ENCODE assay signal across 19 cellular contexts in the genomic region with DNA sequence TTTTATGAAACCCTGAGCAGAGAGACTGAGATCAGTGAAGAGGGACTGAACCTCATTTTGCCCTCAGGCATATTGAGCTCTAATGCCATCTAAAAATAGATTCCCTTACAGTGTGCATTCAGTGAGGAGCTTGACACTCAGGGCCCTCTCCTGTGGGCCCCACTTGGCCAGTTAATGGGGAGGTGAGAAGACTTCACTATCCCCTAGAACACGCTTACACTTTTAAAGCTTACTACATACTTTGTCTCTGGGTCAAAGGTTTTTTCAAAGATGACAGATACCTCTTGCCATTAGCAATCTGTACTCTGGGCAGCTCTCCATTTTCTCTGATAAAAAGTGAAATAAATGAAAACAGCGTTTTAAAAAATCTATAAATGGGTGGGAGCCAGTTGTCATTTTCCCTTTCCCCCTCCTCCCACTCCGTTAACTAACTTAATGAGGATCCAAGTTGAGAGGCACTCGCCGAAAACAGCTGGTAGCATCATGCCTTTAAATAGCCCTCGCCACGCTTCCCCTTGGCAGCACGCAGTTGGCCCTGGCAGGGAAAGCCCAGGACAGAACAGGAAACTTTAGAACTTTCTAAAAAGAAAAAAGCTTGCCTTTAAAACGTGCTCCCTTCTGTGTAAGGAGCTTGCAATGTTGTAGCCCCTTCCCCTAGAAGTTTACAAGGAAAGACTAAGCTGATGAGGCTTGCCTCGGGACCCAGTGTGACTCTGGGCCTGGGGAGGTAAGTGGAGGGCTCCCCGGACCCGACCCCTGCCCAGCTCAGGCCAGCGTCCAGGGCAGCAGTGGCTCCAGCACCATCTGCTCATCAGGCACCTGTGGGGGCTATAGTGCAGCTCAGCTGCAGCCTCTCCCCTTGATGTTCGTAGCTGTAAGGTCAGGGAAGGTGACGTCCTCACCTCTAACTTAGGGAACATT. TPM values are rescaled to one million over a fixed set of nuclear protein-coding genes. Genes with fewer than 3 reads are reported as not detected.
DNase-seq lines count a peak whose midpoint lies in the region; ATAC-seq, FAIRE-seq and TF ChIP-seq lines count a peak whose summit lies in the region.
"Had no signal": no experiment of that assay in that cellular context is flagged by ENCODE, and none has a peak within 500 bp of the region (broad histone marks: within the 10 kb centered on the region; RNA-seq: fewer than 3 reads in every experiment).

No MANE protein-coding gene starts in this region.

- 50% methylated on average over 2 of the region's 15 CpGs; no CpG with 5 or more reads in 1 of the 2 experiments for WGBS in IMR-90 (ENCODE audit: extremely low coverage in 2 of 2, insufficient read length in 1 of 2), 2 experiments
- 37 to 38% methylated on average over 10 to 15 of the region's 15 CpGs for WGBS in body of pancreas, 2 donors
- 81% methylated on average over 13 of the region's 15 CpGs for whole genome bisulfite sequencing in HepG2 (ENCODE audit: low lambda C conversion rate)

- dilution Hi-C loops in IMR-90 (cut with HindIII; ENCODE audit: low sequenced_read_pairs, unreplicated experiment) = no loop called here

- no peak overlapping the region for H2BK15ac ChIP-seq in IMR-90 (ENCODE audit: low read depth, low read length)

- intact Hi-C loops in IMR-90 (cut with micrococcal nuclease) (no loop called here), body of pancreas (cut with DNase I) (no loop called here), HepG2 (cut with micrococcal nuclease; ENCODE audit: unreplicated experiment) (no loop called here)

- H3K36me3 Mint-ChIP-seq in effector memory CD8-positive, alpha-beta T cell (ENCODE audit: insufficient read depth) = peaks cover 2% of the 10 kb centered on the region
- H3K36me3 Mint-ChIP-seq in activated T-cell treated with anti-CD3 and anti-CD28 coated beads, Interleukin-2, amount 50 U/mL, for 4 hours (ENCODE audit: insufficient read depth) = no peaks in the 10 kb centered on the region

- H3K9ac ChIP-seq in IMR-90 (ENCODE audit: low read depth, low read length) (no peak overlapping the region), HepG2 (ENCODE audit: insufficient read depth, low read depth, low read length) (no peak overlapping the region), skeletal muscle tissue (ENCODE audit: low read depth in 1 of 3, low read length in 3 of 3) (peak overlapping the region; percentile 82 to 88 (median 84))

- H2BK120ac ChIP-seq in IMR-90 (ENCODE audit: low read depth, low read length) = no peak overlapping the region

- H4K91ac ChIP-seq in IMR-90 (ENCODE audit: insufficient read depth, low read depth, low read length) = no peak overlapping the region; the same call in 1 of the 2 replicates

- CTCF ChIA-PET in IMR-90 (lab: Yijun Ruan, JAX) = no interaction called here
- CTCF ChIA-PET in HepG2 (lab: Yijun Ruan, JAX; ENCODE audit: low intra/inter-chr PET ratio, low total read pairs) = no interaction called here

- H3K27me3 Mint-ChIP-seq in effector memory CD8-positive, alpha-beta T cell = no peaks in the 10 kb centered on the region
- H3K27me3 Mint-ChIP-seq in activated T-cell treated with anti-CD3 and anti-CD28 coated beads, Interleukin-2, amount 50 U/mL, for 4 hours (ENCODE audit: low read depth) = no peaks in the 10 kb centered on the region
- H3K27me3 Mint-ChIP-seq: activated naive CD8-positive, alpha-beta T cell treated with anti-CD3 and anti-CD28 coated beads, Interleukin-2, amount 10 ng/mL, durations not matched to agents 7 days and 5 days had no signal

- in situ Hi-C loops in IMR-90 (cut with MboI; ENCODE audit: low sequenced_read_pairs) = no loop called here
- in situ Hi-C loops in HepG2 (cut with HindIII; ENCODE audit: extremely low pct_ligation_motif_present, low pct_unique_long_range_greater_than_20kb) = no loop called here

- H3K9me3 ChIP-seq in IMR-90 (ENCODE audit: control insufficient read depth, insufficient read depth, low read length) (no peaks in the 10 kb centered on the region), body of pancreas (no peaks in the 10 kb centered on the region), HepG2 (ENCODE audit: low read length) (no peaks in the 10 kb centered on the region), skeletal muscle tissue (ENCODE audit: control insufficient read depth in 3 of 3, low read length in 3 of 3) (no peaks in the 10 kb centered on the region)
- H3K9me3 ChIP-seq: lower lobe of right lung, neutrophil had no signal

- H2BK5ac ChIP-seq in IMR-90 (ENCODE audit: low read depth, low read length, poor library complexity, severe bottlenecking) = no peak overlapping the region

- POLR2A ChIA-PET in IMR-90 (lab: Charles Lee; ENCODE audit: unreplicated experiment) (no interaction called here), HepG2 (lab: Yijun Ruan, JAX) (no interaction called here)

- peaks cover 11% of the 10 kb centered on the region for H3K4me1 ChIP-seq in IMR-90 (ENCODE audit: control insufficient read depth, insufficient read depth, low read length)
- H3K4me1 ChIP-seq in body of pancreas = peaks cover 16% of the 10 kb centered on the region
- no peaks in the 10 kb centered on the region for H3K4me1 ChIP-seq in HepG2 (ENCODE audit: insufficient read depth, low read length)
- H3K4me1 ChIP-seq in skeletal muscle tissue (ENCODE audit: control insufficient read depth in 3 of 3, insufficient read depth in 3 of 3, low read length in 3 of 3) = peaks cover 54 to 63% (median 61%) of the 10 kb centered on the region in 3 donors

- no peak for TF ChIP-seq POLR2A in IMR-90 (IDR thresholded peaks at IDR 0.05; ENCODE audit: low read depth, low read length)
- TF ChIP-seq POLR2A in body of pancreas (IDR thresholded peaks at IDR 0.05) = no peak
- no peak for TF ChIP-seq POLR2A in HepG2 (IDR thresholded peaks at IDR 0.05; ENCODE audit: insufficient read depth in 1 of 2, low read depth in 2 of 2, low read length in 2 of 2)

- no peak for TF ChIP-seq CTCF in IMR-90 (conservative IDR thresholded peaks at IDR 0.05; ENCODE audit: low read depth, low read length)
- TF ChIP-seq CTCF in body of pancreas (IDR thresholded peaks at IDR 0.05) = no peak
- TF ChIP-seq CTCF in HepG2 (CRISPR knock-in tag; IDR thresholded peaks at IDR 0.05) = no peak

- H3K9me1 ChIP-seq in IMR-90 (ENCODE audit: insufficient read depth, low read length) = peaks cover 5% of the 10 kb centered on the region

- H2AK9ac ChIP-seq in IMR-90 (replicated peaks; ENCODE audit: low read depth, low read length, poor library complexity) = no peak overlapping the region

- TF ChIP-seq EP300 in HepG2 (IDR thresholded peaks at IDR 0.05; ENCODE audit: low read depth in 2 of 2, low read length in 2 of 2) (no peak), HepG2 (CRISPR knock-in tag; IDR thresholded peaks at IDR 0.05; ENCODE audit: borderline replicate concordance) (no peak)

- no peaks in the 10 kb centered on the region for H3K79me1 ChIP-seq in IMR-90 (ENCODE audit: low read depth in 1 of 2, low read length in 2 of 2)

- FAIRE-seq in HepG2 (lab: Jason Lieb, UNC) = no peak
- FAIRE-seq: colon had no signal

- H4K20me1 ChIP-seq in IMR-90 (ENCODE audit: insufficient read depth, low read length) = no peaks in the 10 kb centered on the region
- H4K20me1 ChIP-seq in HepG2 (ENCODE audit: insufficient read depth, low read length) = no peaks in the 10 kb centered on the region

- H2AFZ ChIP-seq in IMR-90 (replicated peaks; ENCODE audit: low read length, poor library complexity) (no peak overlapping the region), HepG2 (ENCODE audit: low read length) (no peak overlapping the region)

- TF ChIP-seq RAD21 in IMR-90 (IDR thresholded peaks at IDR 0.05; ENCODE audit: low read length) (no peak), HepG2 (CRISPR knock-in tag; IDR thresholded peaks at IDR 0.05) (no peak)

- H3K9me3 Mint-ChIP-seq in effector memory CD8-positive, alpha-beta T cell = no peaks in the 10 kb centered on the region
- H3K9me3 Mint-ChIP-seq in activated T-cell treated with anti-CD3 and anti-CD28 coated beads, Interleukin-2, amount 50 U/mL, for 4 hours = no peaks in the 10 kb centered on the region

- H3K14ac ChIP-seq in IMR-90 (replicated peaks; ENCODE audit: low read depth, low read length) = no peak overlapping the region

- H3K4me2 ChIP-seq in IMR-90 (ENCODE audit: low read depth, low read length) (no peak overlapping the region), HepG2 (ENCODE audit: low read depth, low read length) (no peak overlapping the region)

- H3K27ac ChIP-seq in IMR-90 (ENCODE audit: insufficient read depth, low read length) = no peak overlapping the region
- H3K27ac ChIP-seq in body of pancreas = no peak overlapping the region
- no peak overlapping the region for H3K27ac ChIP-seq in HepG2 (ENCODE audit: extremely low read length, insufficient read depth, low read length)
- H3K27ac ChIP-seq in skeletal muscle tissue (ENCODE audit: low read depth, low read length) = peak overlapping the region; percentile 98
- H3K27ac ChIP-seq: HL-60, lower lobe of right lung, neutrophil had no signal

- H3K27me3 ChIP-seq in IMR-90 (ENCODE audit: control insufficient read depth, insufficient read depth, low read length) = no peaks in the 10 kb centered on the region
- no peaks in the 10 kb centered on the region for H3K27me3 ChIP-seq in body of pancreas
- no peaks in the 10 kb centered on the region for H3K27me3 ChIP-seq in HepG2 (ENCODE audit: control insufficient read depth in 1 of 2, insufficient read depth in 2 of 2, low read length in 2 of 2)
- no peaks in the 10 kb centered on the region for H3K27me3 ChIP-seq in skeletal muscle tissue (ENCODE audit: control insufficient read depth in 3 of 3, insufficient read depth in 3 of 3, low read length in 3 of 3)
- H3K27me3 ChIP-seq: neutrophil had no signal

- no peak for DNase-seq in IMR-90
- peak in 2 of 4 donors; percentile 41 to 43 for DNase-seq in body of pancreas
- DNase-seq in HepG2 (ENCODE audit: low spot score) = no peak
- DNase-seq in effector memory CD8-positive, alpha-beta T cell = no peak
- DNase-seq in cerebellar cortex (ENCODE audit: low spot score) = no peak
- no peak for DNase-seq in activated T-cell treated with anti-CD3 and anti-CD28 coated beads, Interleukin-2, amount 50 U/mL, for 4 hours
- DNase-seq: activated CD4-positive, CD25-positive, alpha-beta regulatory T cell treated with anti-CD3 and anti-CD28 coated beads, Interleukin-2, amount 50 U/mL, for 72 hours; activated naive CD8-positive, alpha-beta T cell treated with anti-CD3 and anti-CD28 coated beads, Interleukin-2, amount 10 ng/mL, durations not matched to agents 7 days and 5 days; activated T-cell treated with anti-CD3 and anti-CD28 coated beads, Interleukin-2, amount 50 U/mL, for 1 hour; lower lobe of right lung; NCI-H526 treated with DMSO at 0.1 percent for 48 hours; stimulated activated CD4-positive, alpha-beta T cell treated with anti-CD3 and anti-CD28 coated beads, Interleukin-12 subunit alpha, Interleukin-12 subunit beta, amount 100 ng/mL, for 4 hours; T-helper 2 cell had no signal

- peaks cover 8 to 10% of the 10 kb centered on the region in 2 donors for H3K4me1 Mint-ChIP-seq in effector memory CD8-positive, alpha-beta T cell (ENCODE audit: low read depth in 2 of 2)
- H3K4me1 Mint-ChIP-seq in activated T-cell treated with anti-CD3 and anti-CD28 coated beads, Interleukin-2, amount 50 U/mL, for 4 hours (ENCODE audit: low read depth) = no peaks in the 10 kb centered on the region

- H3K4me3 ChIP-seq in IMR-90 (ENCODE audit: insufficient read depth, low read depth, low read length) (no peak overlapping the region), body of pancreas (no peak overlapping the region), HepG2 (replicated peaks in 1 of 3; ENCODE audit: insufficient read depth in 1 of 3, low read depth in 2 of 3, low read length in 3 of 3) (no peak overlapping the region), skeletal muscle tissue (ENCODE audit: low read length in 3 of 3) (peak overlapping the region in 2 of 3 donors; percentile 31 to 45)
- H3K4me3 ChIP-seq: lower lobe of right lung had no signal

- peak overlapping the region in 1 of 2 donors; percentile 51 for H3K27ac Mint-ChIP-seq in effector memory CD8-positive, alpha-beta T cell

- H4K5ac ChIP-seq in IMR-90 (ENCODE audit: low read depth, low read length) = no peak overlapping the region

- no peak for ATAC-seq in IMR-90 (ENCODE audit: low read depth)
- peak; percentile 43 for ATAC-seq in body of pancreas
- peak; percentile 15; the same call in 2 of the 3 replicates for ATAC-seq in HepG2
- no peak for ATAC-seq in effector memory CD8-positive, alpha-beta T cell (replicated peaks)
- no peak for ATAC-seq in HG03045 (IDR thresholded peaks at IDR 0.05; ENCODE audit: unreplicated experiment)
- ATAC-seq in activated T-cell treated with anti-CD3 and anti-CD28 coated beads, Interleukin-2, amount 50 U/mL, for 4 hours = no peak
- ATAC-seq: Panc1 had no signal

- H3K23ac ChIP-seq in IMR-90 (ENCODE audit: low read depth, low read length) = no peak overlapping the region; the same call in 1 of the 2 replicates

- no peak overlapping the region for H3K56ac ChIP-seq in IMR-90 (ENCODE audit: extremely low read depth, insufficient read depth, low read length)

- peak overlapping the region; percentile 44 for H2AK5ac ChIP-seq in IMR-90 (ENCODE audit: low read depth, low read length)

- no peak overlapping the region for H3K4ac ChIP-seq in IMR-90 (ENCODE audit: low read depth, low read length)

- no peak overlapping the region; the same call in 1 of the 2 replicates for H3K18ac ChIP-seq in IMR-90 (ENCODE audit: low read depth, low read length)

- H3K36me3 ChIP-seq in IMR-90 (ENCODE audit: control insufficient read depth, insufficient read depth, low read length) (no peaks in the 10 kb centered on the region), body of pancreas (replicated peaks in 1 of 2; ENCODE audit: insufficient read depth in 1 of 2, low read depth in 2 of 2) (no peaks in the 10 kb centered on the region), HepG2 (replicated peaks in 1 of 2; ENCODE audit: control insufficient read depth in 1 of 2, insufficient read depth in 2 of 2, low read length in 2 of 2) (no peaks in the 10 kb centered on the region), skeletal muscle tissue (ENCODE audit: control insufficient read depth in 3 of 3, insufficient read depth in 3 of 3, low read length in 3 of 3) (no peaks in the 10 kb centered on the region)
- H3K36me3 ChIP-seq: lower lobe of right lung, neutrophil had no signal

- H2BK20ac ChIP-seq in IMR-90 (ENCODE audit: low read depth, low read length) = no peak overlapping the region

- H3K4me3 Mint-ChIP-seq in effector memory CD8-positive, alpha-beta T cell = no peak overlapping the region
- H3K4me3 Mint-ChIP-seq in activated T-cell treated with anti-CD3 and anti-CD28 coated beads, Interleukin-2, amount 50 U/mL, for 4 hours = no peak overlapping the region
- H3K4me3 Mint-ChIP-seq: activated naive CD8-positive, alpha-beta T cell treated with anti-CD3 and anti-CD28 coated beads, Interleukin-2, amount 10 ng/mL, durations not matched to agents 7 days and 5 days had no signal

- BruUV-seq in IMR-90 (replicated peaks; lab: Mats Ljungman, UMichigan) (no TSS peak), HepG2 (replicated peaks; lab: Mats Ljungman, UMichigan) (no TSS peak)

- H4K8ac ChIP-seq in IMR-90 (ENCODE audit: low read depth in 2 of 2, low read length in 2 of 2) = no peak overlapping the region

- no peaks in the 10 kb centered on the region for H3K79me2 ChIP-seq in HepG2 (ENCODE audit: insufficient read depth, low read length)

RNA-seq across cellular contexts. Expression of a gene that starts 58.8 kb away (rescaled TPM):
- total RNA-seq in IMR-90 (2012; rRNA removed) (31.4 and 32.2 TPM in 2 replicates), body of pancreas (10 to 100 TPM; 27.5 to 33.9 TPM), HepG2 (2016; rRNA removed; fragmentation: Illumina TruSeq; extraction: Trizol) (2.3 and 3.4 TPM in 2 replicates), skeletal muscle tissue (10.4 TPM)
- polyA plus RNA-seq in IMR-90 (2012; rRNA removed) (46.3 and 51.1 TPM in 2 replicates), HepG2 (2011; rRNA removed) (18.1 and 20.1 TPM in 2 replicates)
- 52.1 and 52.3 TPM in 2 replicates for polyA plus RNA-seq in IMR-90 (2012; cell fraction: cytosol; rRNA removed)
- 91.1 and 119 TPM in 2 replicates for polyA plus RNA-seq in IMR-90 (2012; cell fraction: nucleus; rRNA removed; ENCODE audit: low replicate concordance)
- total RNA-seq in HepG2 (2016; cell fraction: cytosol; rRNA removed; fragmentation: Illumina TruSeq; extraction: Trizol; ENCODE audit: low read depth) = 0.53 and 0.61 TPM in 2 replicates
- 2.2 and 4.1 TPM in 2 replicates for total RNA-seq in HepG2 (2016; cell fraction: insoluble cytoplasmic fraction; rRNA removed; fragmentation: Illumina TruSeq; extraction: Trizol)
- total RNA-seq in HepG2 (2016; cell fraction: membrane; rRNA removed; fragmentation: Illumina TruSeq; extraction: Trizol) = 1.3 and 1.4 TPM in 2 replicates
- total RNA-seq in HepG2 (2016; cell fraction: nucleus; rRNA removed; fragmentation: Illumina TruSeq; extraction: Trizol) = 3.7 and 5.1 TPM in 2 replicates
- polyA plus RNA-seq in HepG2 (2011; cell fraction: cytosol; rRNA removed) = 10.9 and 11.2 TPM in 2 replicates
- polyA plus RNA-seq in HepG2 (2011; cell fraction: nucleus; rRNA removed) = 37.0 and 47.3 TPM in 2 replicates
- 25.1 and 31.2 TPM in 2 replicates for polyA plus RNA-seq in HepG2 (2012)
- 0.21 and 0.26 TPM in 2 replicates for polyA plus RNA-seq in HepG2 (2016; cell fraction: cytosol; fragmentation: Illumina TruSeq; extraction: Trizol; ENCODE audit: low read depth)
- polyA plus RNA-seq in HepG2 (2016; cell fraction: insoluble cytoplasmic fraction; fragmentation: Illumina TruSeq; extraction: Trizol; ENCODE audit: low read depth) = 2.0 and 2.4 TPM in 2 replicates
- polyA plus RNA-seq in HepG2 (2016; cell fraction: membrane; fragmentation: Illumina TruSeq; extraction: Trizol; ENCODE audit: low read depth) = 0.46 and 0.51 TPM in 2 replicates
- 3.9 and 4.9 TPM in 2 replicates for polyA plus RNA-seq in HepG2 (2016; cell fraction: nucleus; fragmentation: Illumina TruSeq; extraction: Trizol; ENCODE audit: insufficient read depth, low read depth)
- polyA minus RNA-seq in HepG2 (2011; rRNA and poly(A)+ RNA removed; ENCODE audit: low replicate concordance) = 62.9 and 84.8 TPM in 2 replicates
- 27.1 and 28.7 TPM in 2 replicates for polyA minus RNA-seq in HepG2 (2011; cell fraction: cytosol; rRNA and poly(A)+ RNA removed)
- polyA minus RNA-seq in HepG2 (2011; cell fraction: nucleus; rRNA and poly(A)+ RNA removed) = 47.9 and 53.6 TPM in 2 replicates
- total RNA-seq in activated T-cell treated with anti-CD3 and anti-CD28 coated beads, Interleukin-2, amount 50 U/mL, for 4 hours = 10 to 100 TPM; 71.5 to 98.6 (median 90.4) TPM

Comparison
In these comparisons a context has a peak if more than half of its experiments do, and no peak if none do; other contexts are left out.
1. ATAC-seq: peak in body of pancreas (single experiment) and HepG2 (single experiment); none in IMR-90 (single experiment), effector memory CD8-positive, alpha-beta T cell (single experiment), HG03045 (single experiment) and activated T-cell treated with anti-CD3 and anti-CD28 coated beads, Interleukin-2, amount 50 U/mL, for 4 hours (0 of 2).
2. H3K4me3 ChIP-seq: peak in skeletal muscle tissue (2 of 3); none in IMR-90 (single experiment), body of pancreas (0 of 2) and HepG2 (0 of 3).
3. H3K9ac ChIP-seq: peak in skeletal muscle tissue (3 of 3); none in IMR-90 (single experiment) and HepG2 (single experiment).